8 cellular contexts compared by ENCODE assay signal in the genomic region with DNA sequence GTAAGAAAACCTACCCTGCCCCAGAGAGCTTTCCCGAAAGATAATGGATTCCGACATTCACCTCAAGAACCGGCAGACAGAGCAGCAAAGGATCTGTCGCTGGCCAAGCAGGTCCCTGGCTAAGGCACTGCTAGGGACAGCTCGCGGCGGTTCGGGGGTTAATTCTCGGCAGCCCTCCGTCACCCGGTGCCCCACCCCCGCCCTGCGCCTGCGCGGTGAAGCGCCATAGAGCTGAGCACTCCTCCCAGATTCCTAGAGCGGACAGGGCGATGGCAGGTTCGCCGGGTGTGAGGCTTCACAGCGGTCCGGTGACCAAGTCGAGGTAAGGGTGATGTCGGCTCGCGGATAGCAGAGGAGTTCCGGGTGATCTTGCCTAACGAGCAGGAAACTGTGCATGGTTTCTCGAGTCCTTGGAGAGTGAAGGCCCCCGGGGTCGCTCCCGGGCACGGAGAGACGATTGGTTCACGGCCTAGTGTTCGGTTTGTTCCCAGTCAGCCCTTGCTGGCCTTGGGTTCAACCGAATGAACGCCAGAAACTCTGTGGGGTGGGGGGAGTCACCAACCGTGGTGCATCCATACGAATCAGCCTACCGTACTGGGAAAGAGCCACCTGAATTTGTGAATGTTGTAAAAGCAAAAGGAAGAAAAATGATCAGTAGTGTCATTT. TPM values are rescaled to one million over a fixed set of nuclear protein-coding genes. Genes with fewer than 3 reads are reported as not detected.
DNase-seq lines count a peak whose midpoint lies in the region; ATAC-seq, FAIRE-seq and TF ChIP-seq lines count a peak whose summit lies in the region.

TSS of gene ZSCAN30 (minus strand) at position 160 of the 666 bp plus-strand sequence. CDS start 25,877 bp downstream, outside the sequence.

- peaks cover 21% of the 10 kb centered on the region for H3K9me3 Mint-ChIP-seq in progenitor cell of endocrine pancreas (ENCODE audit: low read depth)

- H3K4me1 Mint-ChIP-seq in progenitor cell of endocrine pancreas (ENCODE audit: low read depth) = peaks cover 20% of the 10 kb centered on the region

- ATAC-seq in HG02852 (IDR thresholded peaks at IDR 0.05; ENCODE audit: unreplicated experiment) (peak; percentile 94), left cardiac atrium (peak; percentile 99)

- DNase-seq in GM12892 (ENCODE audit: insufficient read length) (peak; percentile 77), NCI-H146 (lab: John Stamatoyannopoulos, UW) (peak; percentile 98), T-helper 1 cell (peak; percentile 90 to 97 (median 92)), amniotic epithelial cell (ENCODE audit: low read depth) (peak; percentile 92), left cardiac atrium (peak; percentile 95), progenitor cell of endocrine pancreas (ENCODE audit: low spot score, unreplicated experiment) (peak; percentile 94), ureter (ENCODE audit: low spot score) (peak; percentile 96)

- H3K4me3 Mint-ChIP-seq in progenitor cell of endocrine pancreas (ENCODE audit: low read depth) = peak within 1 kb of the TSS; percentile 97

- H3K27me3 Mint-ChIP-seq in progenitor cell of endocrine pancreas = no peaks in the 10 kb centered on the region

- TF ChIP-seq CTCF in progenitor cell of endocrine pancreas (IDR thresholded peaks at IDR 0.05; ENCODE audit: unreplicated experiment) = no peak

- peaks cover 25% of the 10 kb centered on the region for H3K36me3 Mint-ChIP-seq in progenitor cell of endocrine pancreas (ENCODE audit: insufficient read depth)

- peak; percentile 94 for FAIRE-seq in GM12892 (lab: Jason Lieb, UNC)

- intact Hi-C loops in left cardiac atrium (cut with DNase I) = loop anchor here in 1 of 2 donors (5.0 kb wide), 1 partner anchor 52 kb away; the partner anchor contains the start of gene ZNF24

- H3K27ac Mint-ChIP-seq in progenitor cell of endocrine pancreas = peak within 1 kb of the TSS; percentile 99

- TF ChIP-seq POLR2A in GM12892 (IDR thresholded peaks at IDR 0.05; ENCODE audit: low read depth, low read length) = peak; percentile 94

RNA-seq across cellular contexts. Expression of gene ZSCAN30, which starts in this region (rescaled TPM):
- polyA plus RNA-seq in GM12892 (2012; ENCODE audit: missing spikeins) = 15.6 TPM
- total RNA-seq in left cardiac atrium = 10 to 100 TPM; 13.3 to 19.1 TPM
- total RNA-seq in progenitor cell of endocrine pancreas = 27.1 and 34.5 TPM in 2 replicates
- total RNA-seq in ureter = 23.5 TPM

Comparison
In these comparisons a context has a peak if more than half of its experiments do, and no peak if none do; other contexts are left out.
1. Peak in every context shown above with its lines: DNase-seq and ATAC-seq.